Comparison of ENCODE assay signal across 2 cellular contexts in genomic region chr11:125114518-125114917, GRCh38.
TF ChIP-seq lines count a peak whose summit lies in the region.

No MANE protein-coding gene starts in this region.

TF ChIP-seq in HepG2, 621 proteins besides CTCF, POLR2A, EP300 and RAD21 (continues in another document):
- TF ChIP-seq SAP130 (CRISPR knock-in tag; IDR thresholded peaks at IDR 0.05; ENCODE audit: low read depth) (peak; percentile 24; the same call in 1 of the 2 replicates), KDM2A (CRISPR knock-in tag; IDR thresholded peaks at IDR 0.05; ENCODE audit: borderline replicate concordance, low read depth) (peak; percentile 25; the same call in 1 of the 2 replicates), ZFP91 (CRISPR knock-in tag; IDR thresholded peaks at IDR 0.05; ENCODE audit: borderline replicate concordance) (0 out of 2 replicates have a peak, but pooled peaks have one; percentile 24), ZNF83 (CRISPR knock-in tag; IDR thresholded peaks at IDR 0.05; ENCODE audit: borderline replicate concordance) (no peak), ZFX (CRISPR knock-in tag; IDR thresholded peaks at IDR 0.05; ENCODE audit: low read depth) (0 out of 2 replicates have a peak, but pooled peaks have one; percentile 40), ZNF574 (CRISPR knock-in tag; IDR thresholded peaks at IDR 0.05) (peak; percentile 53), HMGXB4 (CRISPR knock-in tag; IDR thresholded peaks at IDR 0.05; ENCODE audit: borderline replicate concordance in 1 of 2, low read depth in 1 of 2) (peak in 1 of 2 experiments; percentile 59; a peak in 1 of 4 replicates), YEATS2 (CRISPR knock-in tag; IDR thresholded peaks at IDR 0.05; ENCODE audit: borderline replicate concordance) (peak; percentile 28; the same call in 1 of the 2 replicates), SMC3 (IDR thresholded peaks at IDR 0.05; ENCODE audit: low read length) (peak; percentile 69; the same call in 1 of the 2 replicates), THYN1 (CRISPR knock-in tag; IDR thresholded peaks at IDR 0.05; ENCODE audit: borderline replicate concordance, low read depth) (no peak)
- TF ChIP-seq, protein P1, sequence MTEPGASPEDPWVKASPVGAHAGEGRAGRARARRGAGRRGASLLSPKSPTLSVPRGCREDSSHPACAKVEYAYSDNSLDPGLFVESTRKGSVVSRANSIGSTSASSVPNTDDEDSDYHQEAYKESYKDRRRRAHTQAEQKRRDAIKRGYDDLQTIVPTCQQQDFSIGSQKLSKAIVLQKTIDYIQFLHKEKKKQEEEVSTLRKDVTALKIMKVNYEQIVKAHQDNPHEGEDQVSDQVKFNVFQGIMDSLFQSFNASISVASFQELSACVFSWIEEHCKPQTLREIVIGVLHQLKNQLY (CRISPR knock-in tag; IDR thresholded peaks at IDR 0.05) = no peak

TF ChIP-seq in H1, 55 proteins besides CTCF, POLR2A, EP300 and RAD21:
- no peak for TF ChIP-seq GTF2F1 (IDR thresholded peaks at IDR 0.05; ENCODE audit: borderline replicate concordance, low read depth, low read length)
- TF ChIP-seq FOSL1 (IDR thresholded peaks at IDR 0.05; ENCODE audit: insufficient read depth, low read depth, low read length) = no peak
- no peak for TF ChIP-seq TCF12 (IDR thresholded peaks at IDR 0.05; ENCODE audit: low read depth, low read length)
- TF ChIP-seq SP4 (IDR thresholded peaks at IDR 0.05; ENCODE audit: low read length) = no peak
- TF ChIP-seq SIN3A (conservative IDR thresholded peaks at IDR 0.05 in 1 of 2, IDR thresholded peaks at IDR 0.05 in 1 of 2; ENCODE audit: low read depth in 1 of 2, low read length in 2 of 2) = no peak
- no peak for TF ChIP-seq ATF2 (IDR thresholded peaks at IDR 0.05; ENCODE audit: low read length)
- TF ChIP-seq RFX5 (IDR thresholded peaks at IDR 0.05; ENCODE audit: borderline replicate concordance, low read depth, low read length) = no peak
- TF ChIP-seq CBX8 (IDR thresholded peaks at IDR 0.05; ENCODE audit: borderline replicate concordance, low read depth, low read length) = no peak
- TF ChIP-seq CTBP2 (IDR thresholded peaks at IDR 0.05; ENCODE audit: borderline replicate concordance, insufficient read depth, insufficient read length, low read length) = no peak
- TF ChIP-seq BACH1 (IDR thresholded peaks at IDR 0.05; ENCODE audit: low read length) = no peak
- TF ChIP-seq ASH2L (IDR thresholded peaks at IDR 0.05; ENCODE audit: low read length) = no peak
- TF ChIP-seq SUZ12 (IDR thresholded peaks at IDR 0.05; ENCODE audit: low read length) = no peak
- no peak for TF ChIP-seq ZNF274 (IDR thresholded peaks at IDR 0.05; ENCODE audit: borderline replicate concordance, extremely low read depth, low read length)
- TF ChIP-seq JUND (IDR thresholded peaks at IDR 0.05; ENCODE audit: low read length) = no peak
- TF ChIP-seq HDAC2 (IDR thresholded peaks at IDR 0.05; ENCODE audit: borderline replicate concordance in 1 of 2, low read depth in 2 of 2, low read length in 2 of 2) = no peak
- TF ChIP-seq CBX5 (IDR thresholded peaks at IDR 0.05; ENCODE audit: low read depth, low read length) = no peak
- no peak for TF ChIP-seq CEBPB (IDR thresholded peaks at IDR 0.05; ENCODE audit: low read depth, low read length)
- TF ChIP-seq TBP (IDR thresholded peaks at IDR 0.05; ENCODE audit: low read depth, low read length) = no peak
- no peak for TF ChIP-seq E2F6 (IDR thresholded peaks at IDR 0.05)
